ENCODE assay signal across 1 cellular context in genomic region chr20:47484303-47484702, GRCh38.
TF ChIP-seq lines count a peak whose summit lies in the region.

No MANE protein-coding gene starts in this region.

TF ChIP-seq in GM12878, 131 proteins besides CTCF, POLR2A, EP300 and RAD21:
- TF ChIP-seq HDAC6 (IDR thresholded peaks at IDR 0.05; ENCODE audit: unreplicated experiment), result no peak
- TF ChIP-seq ETV6 (conservative IDR thresholded peaks at IDR 0.05 in 1 of 2, IDR thresholded peaks at IDR 0.05 in 1 of 2; ENCODE audit: borderline replicate concordance in 1 of 2, low read depth in 1 of 2), result peak in 1 of 2 experiments; percentile 83; a peak in 1 of 4 replicates
- peak; percentile 62; the same call in 1 of the 2 replicates for TF ChIP-seq NFXL1 (IDR thresholded peaks at IDR 0.05; ENCODE audit: borderline replicate concordance)
